In the genomic region with DNA sequence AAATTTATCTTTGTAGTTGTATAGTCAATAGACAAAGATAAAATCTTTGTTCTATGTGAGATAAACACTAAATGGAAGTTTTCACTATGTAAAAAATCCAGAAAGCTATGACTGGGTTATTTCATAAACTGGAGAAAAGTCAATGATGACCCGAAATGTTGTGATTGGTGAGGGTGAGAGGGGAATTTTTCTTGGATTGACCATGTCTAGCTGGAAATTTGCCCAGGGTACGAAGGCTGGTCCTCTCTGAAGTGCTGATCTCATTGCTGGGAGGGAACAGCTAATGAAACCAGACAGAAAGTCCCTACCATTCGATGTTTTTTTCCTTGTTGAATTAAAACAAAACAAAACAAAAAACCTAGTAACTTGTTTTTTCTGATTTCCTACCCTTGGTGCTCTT, we compare ENCODE assay signal across 16 cellular contexts. TPM values are rescaled to one million over a fixed set of nuclear protein-coding genes. Genes with fewer than 3 reads are reported as not detected.
DNase-seq lines count a peak whose midpoint lies in the region; ATAC-seq, FAIRE-seq and TF ChIP-seq lines count a peak whose summit lies in the region.
"Had no signal": no experiment of that assay in that cellular context is flagged by ENCODE, and none has a peak within 500 bp of the region (broad histone marks: within the 10 kb centered on the region; RNA-seq: fewer than 3 reads in every experiment).

No MANE protein-coding gene starts in this region.

- intact Hi-C loops in lower leg skin (cut with DNase I; ENCODE audit: low total_unique reads) = no loop called here

- DNase-seq in H54 (ENCODE audit: insufficient read length, low spot score) (no peak), bronchial epithelial cell (ENCODE audit: low read depth) (peak; percentile 34), kidney tubule cell (ENCODE audit: low spot score) (peak; percentile 66), stromal cell of bone marrow (ENCODE audit: low read depth) (peak; percentile 82), lower leg skin (ENCODE audit: low spot score in 2 of 2) (no peak), OCI-M1 (lab: John Stamatoyannopoulos, UW) (no peak)
- DNase-seq: activated CD8-positive, alpha-beta memory T cell treated with anti-CD3 and anti-CD28 coated beads, Interleukin-2, amount 50 U/mL, for 4 hours; activated naive CD4-positive, alpha-beta T cell treated with anti-CD3 and anti-CD28 coated beads, Interleukin-2, amount 10 ng/mL, durations not matched to agents 7 days and 5 days; colonic mucosa; erythroblast; NCI-H1092 treated with DMSO at 0.1 percent for 48 hours; stimulated activated CD4-positive, alpha-beta T cell treated with anti-CD3 and anti-CD28 coated beads, Interleukin-2, amount 100 ng/mL, for 24 hours had no signal

- H3K36me3 ChIP-seq in bronchial epithelial cell (ENCODE audit: control insufficient read depth, insufficient read depth, low read length) = no peaks in the 10 kb centered on the region
- H3K36me3 ChIP-seq: colonic mucosa had no signal

- 36 to 42% methylated on average over 3 of the region's 3 CpGs for WGBS in lower leg skin, 2 donors

- TF ChIP-seq CTCF in bronchial epithelial cell (IDR thresholded peaks at IDR 0.05; ENCODE audit: insufficient read depth, low read length, severe bottlenecking) (no peak), lower leg skin (IDR thresholded peaks at IDR 0.05) (no peak)

- FAIRE-seq in H54 (lab: Jason Lieb, UNC) (peak; percentile 36), bronchial epithelial cell (lab: Jason Lieb, UNC) (no peak)

- TF ChIP-seq POLR2A in H54 (IDR thresholded peaks at IDR 0.05; ENCODE audit: low read depth, low read length) = no peak
- TF ChIP-seq POLR2A in lower leg skin (IDR thresholded peaks at IDR 0.05) = no peak

- no peak overlapping the region for H3K4me3 ChIP-seq in bronchial epithelial cell (ENCODE audit: low read depth, low read length)
- no peak overlapping the region for H3K4me3 ChIP-seq in lower leg skin (ENCODE audit: low read depth, poor library complexity, severe bottlenecking)
- H3K4me3 ChIP-seq: colonic mucosa had no signal

- H3K27me3 ChIP-seq in bronchial epithelial cell (ENCODE audit: control insufficient read depth, insufficient read depth, low read length) = no peaks in the 10 kb centered on the region
- H3K27me3 ChIP-seq: colonic mucosa had no signal

- ATAC-seq in GM19351 (IDR thresholded peaks at IDR 0.05; ENCODE audit: unreplicated experiment) (no peak), GM21717 (IDR thresholded peaks at IDR 0.05; ENCODE audit: unreplicated experiment) (no peak)
- ATAC-seq: Panc1, WTC11 had no signal

RNA-seq across cellular contexts. Expression of a gene that starts 14.3 kb away (rescaled TPM):
- total RNA-seq in bronchial epithelial cell (1.6 and 2.4 TPM in 2 replicates), lower leg skin (10 to 100 TPM; 18.9 to 46.2 (median 36.9) TPM)

Comparison
In these comparisons a context has a peak if more than half of its experiments do, and no peak if none do; other contexts are left out.
1. DNase-seq: peak in bronchial epithelial cell (single experiment), kidney tubule cell (single experiment) and stromal cell of bone marrow (single experiment); none in H54 (single experiment), lower leg skin (0 of 2) and OCI-M1 (single experiment).